In genomic region chr2:157501026-157501425, GRCh38 we compare ENCODE assay signal across 35 cellular contexts. TPM values are rescaled to one million over a fixed set of nuclear protein-coding genes. Genes with fewer than 3 reads are reported as not detected.
DNase-seq lines count a peak whose midpoint lies in the region; ATAC-seq, FAIRE-seq and TF ChIP-seq lines count a peak whose summit lies in the region.
"Had no signal": no experiment of that assay in that cellular context is flagged by ENCODE, and none has a peak within 500 bp of the region (broad histone marks: within the 10 kb centered on the region; RNA-seq: fewer than 3 reads in every experiment).

No MANE protein-coding gene starts in this region.

- intact Hi-C loops in activated CD4-positive, alpha-beta T cell treated with anti-CD3 and anti-CD28 coated beads for 36 hours (cut with DNase I, micrococcal nuclease), result no loop called here
- intact Hi-C loops in OCI-LY7 (cut with micrococcal nuclease; ENCODE audit: unreplicated experiment) (loop anchor here (10.0 kb wide), 1 partner anchor 1254 kb away; no protein-coding TSS in a partner anchor), adrenal gland (cut with DNase I) (no loop called here)

- H3K4me1 ChIP-seq in OCI-LY7 (ENCODE audit: insufficient read depth, low read length, poor library complexity, severe bottlenecking) (no peaks in the 10 kb centered on the region), adrenal gland (replicated peaks in 1 of 2) (no peaks in the 10 kb centered on the region)
- H3K4me1 ChIP-seq: ascending aorta, heart left ventricle, upper lobe of left lung had no signal

- H3K27me3 Mint-ChIP-seq in activated CD4-positive, alpha-beta T cell treated with anti-CD3 and anti-CD28 coated beads for 36 hours, result no peaks in the 10 kb centered on the region
- no peaks in the 10 kb centered on the region for H3K27me3 Mint-ChIP-seq in activated CD4-positive, alpha-beta T cell treated with anti-CD3 and anti-CD28 coated beads, Interleukin-2, amount 10 ng/mL, durations not matched to agents 7 days and 5 days
- no peaks in the 10 kb centered on the region for H3K27me3 Mint-ChIP-seq in naive thymus-derived CD8-positive, alpha-beta T cell

- H3K4me1 Mint-ChIP-seq in activated CD4-positive, alpha-beta T cell treated with anti-CD3 and anti-CD28 coated beads for 36 hours, result peaks cover 28% of the 10 kb centered on the region
- H3K4me1 Mint-ChIP-seq in activated CD4-positive, alpha-beta T cell treated with anti-CD3 and anti-CD28 coated beads, Interleukin-2, amount 10 ng/mL, durations not matched to agents 7 days and 5 days, result peaks cover 17% of the 10 kb centered on the region
- peaks cover 16 to 21% (median 20%) of the 10 kb centered on the region in 4 donors for H3K4me1 Mint-ChIP-seq in naive thymus-derived CD8-positive, alpha-beta T cell

- H3K79me2 ChIP-seq in OCI-LY7 (ENCODE audit: insufficient read depth, low read depth, low read length), result no peaks in the 10 kb centered on the region

- no peak for DNase-seq in activated CD4-positive, alpha-beta T cell treated with anti-CD3 and anti-CD28 coated beads for 36 hours
- DNase-seq in activated CD4-positive, alpha-beta T cell treated with anti-CD3 and anti-CD28 coated beads, Interleukin-2, amount 10 ng/mL, durations not matched to agents 7 days and 5 days, result no peak
- DNase-seq in GM18507 (ENCODE audit: extremely low spot score, insufficient read length, low read depth) (no peak), OCI-LY7 (ENCODE audit: low spot score) (no peak), ureter (ENCODE audit: low spot score) (no peak), RPMI8226 (no peak), adrenal gland (no peak)
- peak in 2 of 10 donors; percentile 4 to 24 for DNase-seq in naive thymus-derived CD8-positive, alpha-beta T cell
- DNase-seq: activated CD4-positive, alpha-beta memory T cell treated with anti-CD3 and anti-CD28 coated beads for 36 hours; activated naive CD4-positive, alpha-beta T cell; activated T-cell treated with anti-CD3 and anti-CD28 coated beads, Interleukin-2, amount 50 U/mL, for 1 hour; caudate nucleus; dorsolateral prefrontal cortex; heart left ventricle; KBM-7; left colon; mesenchymal stem cell; NCI-H1092 treated with DMSO at 0.1 percent for 48 hours; NCI-H2029; NCI-H2227 treated with DMSO at 0.1 percent for 48 hours; NCI-H748 treated with DMSO at 0.1 percent for 48 hours; ovary; right cardiac atrium; stimulated activated CD4-positive, alpha-beta T cell treated with anti-CD3 and anti-CD28 coated beads, Interleukin-12 subunit alpha, Interleukin-12 subunit beta, amount 100 ng/mL, for 4 hours; stimulated activated CD4-positive, alpha-beta T cell treated with anti-CD3 and anti-CD28 coated beads, Interleukin-4, amount 100 ng/mL, for 4 hours; T-helper 2 cell; upper lobe of left lung; WERI-Rb-1 had no signal

- no peak overlapping the region for H3K4me2 ChIP-seq in OCI-LY7 (ENCODE audit: low read length)

- H3K36me3 ChIP-seq in OCI-LY7 (ENCODE audit: insufficient read depth, low read length), result no peaks in the 10 kb centered on the region
- no peaks in the 10 kb centered on the region for H3K36me3 ChIP-seq in adrenal gland (replicated peaks in 1 of 2)
- H3K36me3 ChIP-seq: ascending aorta, heart left ventricle, ovary, upper lobe of left lung, WERI-Rb-1 had no signal

- no TSS peak for BruUV-seq in OCI-LY7 (replicated peaks; lab: Mats Ljungman, UMichigan)

- H3K36me3 Mint-ChIP-seq in activated CD4-positive, alpha-beta T cell treated with anti-CD3 and anti-CD28 coated beads for 36 hours (ENCODE audit: low read depth), result peaks cover 1% of the 10 kb centered on the region
- H3K36me3 Mint-ChIP-seq in activated CD4-positive, alpha-beta T cell treated with anti-CD3 and anti-CD28 coated beads, Interleukin-2, amount 10 ng/mL, durations not matched to agents 7 days and 5 days (ENCODE audit: low read depth), result no peaks in the 10 kb centered on the region
- peaks cover 0 to 9% (median 7%) of the 10 kb centered on the region in 3 donors for H3K36me3 Mint-ChIP-seq in naive thymus-derived CD8-positive, alpha-beta T cell

- H3K9me3 ChIP-seq in OCI-LY7 (ENCODE audit: low read length) (no peaks in the 10 kb centered on the region), adrenal gland (replicated peaks in 1 of 3) (no peaks in the 10 kb centered on the region)
- H3K9me3 ChIP-seq: ovary had no signal

- H3K27ac Mint-ChIP-seq in activated CD4-positive, alpha-beta T cell treated with anti-CD3 and anti-CD28 coated beads for 36 hours, result peak overlapping the region; percentile 7
- no peak overlapping the region for H3K27ac Mint-ChIP-seq in activated CD4-positive, alpha-beta T cell treated with anti-CD3 and anti-CD28 coated beads, Interleukin-2, amount 10 ng/mL, durations not matched to agents 7 days and 5 days
- peak overlapping the region; percentile 4 to 75 (median 59) for H3K27ac Mint-ChIP-seq in naive thymus-derived CD8-positive, alpha-beta T cell
- H3K27ac Mint-ChIP-seq: activated CD4-positive, alpha-beta memory T cell treated with anti-CD3 and anti-CD28 coated beads for 36 hours had no signal

- TF ChIP-seq POLR2A in adrenal gland (IDR thresholded peaks at IDR 0.05), result no peak

- no peak for ATAC-seq in activated CD4-positive, alpha-beta T cell treated with anti-CD3 and anti-CD28 coated beads for 36 hours
- peak; percentile 56 to 78 for ATAC-seq in naive thymus-derived CD8-positive, alpha-beta T cell
- ATAC-seq: HCT116, heart left ventricle, left colon, right cardiac atrium had no signal

- no peaks in the 10 kb centered on the region for H3K9me2 ChIP-seq in OCI-LY7 (ENCODE audit: insufficient read depth, low read length)

- H3K9me3 Mint-ChIP-seq in activated CD4-positive, alpha-beta T cell treated with anti-CD3 and anti-CD28 coated beads for 36 hours (ENCODE audit: low read depth), result peaks cover 5% of the 10 kb centered on the region
- peaks cover 8% of the 10 kb centered on the region for H3K9me3 Mint-ChIP-seq in activated CD4-positive, alpha-beta T cell treated with anti-CD3 and anti-CD28 coated beads, Interleukin-2, amount 10 ng/mL, durations not matched to agents 7 days and 5 days
- peaks cover 0 to 15% (median 6%) of the 10 kb centered on the region in 9 donors for H3K9me3 Mint-ChIP-seq in naive thymus-derived CD8-positive, alpha-beta T cell

- H4K20me1 ChIP-seq in OCI-LY7 (ENCODE audit: insufficient read depth, low read length), result no peaks in the 10 kb centered on the region

- H2AFZ ChIP-seq in OCI-LY7 (ENCODE audit: low read length), result peak overlapping the region; percentile 39

- CTCF ChIA-PET in activated CD4-positive, alpha-beta T cell treated with anti-CD3 and anti-CD28 coated beads for 36 hours (lab: Charles Lee), result no interaction called here
- CTCF ChIA-PET in activated CD4-positive, alpha-beta T cell treated with anti-CD3 and anti-CD28 coated beads, Interleukin-2, amount 10 ng/mL, durations not matched to agents 7 days and 5 days (lab: Charles Lee), result no interaction called here
- CTCF ChIA-PET in OCI-LY7 (lab: Charles Lee; ENCODE audit: unreplicated experiment), result no interaction called here

- H3K27me3 ChIP-seq in adrenal gland, result no peaks in the 10 kb centered on the region
- H3K27me3 ChIP-seq: ascending aorta, dorsolateral prefrontal cortex, ovary, upper lobe of left lung had no signal

- peak; percentile 12 for FAIRE-seq in GM18507 (lab: Jason Lieb, UNC)
- FAIRE-seq: RCC 7860 had no signal

- H3K27ac ChIP-seq in OCI-LY7 (ENCODE audit: low read depth, low read length, poor library complexity, severe bottlenecking), result no peak overlapping the region
- H3K27ac ChIP-seq in adrenal gland, result no peak overlapping the region
- H3K27ac ChIP-seq: ascending aorta, dorsolateral prefrontal cortex, heart left ventricle, ovary, upper lobe of left lung, WERI-Rb-1 had no signal

- 46 to 66% (median 64%) methylated on average over 2 of the region's 2 CpGs for WGBS in adrenal gland, 4 donors

- no peak for TF ChIP-seq CTCF in OCI-LY7 (conservative IDR thresholded peaks at IDR 0.05; ENCODE audit: low read length)
- TF ChIP-seq CTCF in adrenal gland (IDR thresholded peaks at IDR 0.05), result no peak

- POLR2A ChIA-PET in activated CD4-positive, alpha-beta T cell treated with anti-CD3 and anti-CD28 coated beads for 36 hours (lab: Charles Lee), result no interaction called here
- POLR2A ChIA-PET in activated CD4-positive, alpha-beta T cell treated with anti-CD3 and anti-CD28 coated beads, Interleukin-2, amount 10 ng/mL, durations not matched to agents 7 days and 5 days (lab: Charles Lee), result no interaction called here
- POLR2A ChIA-PET in OCI-LY7 (lab: Charles Lee), result no interaction called here
- POLR2A ChIA-PET in naive thymus-derived CD8-positive, alpha-beta T cell (lab: Charles Lee), result no interaction called here

- H3K4me3 Mint-ChIP-seq in activated CD4-positive, alpha-beta T cell treated with anti-CD3 and anti-CD28 coated beads for 36 hours, result no peak overlapping the region
- no peak overlapping the region for H3K4me3 Mint-ChIP-seq in activated CD4-positive, alpha-beta T cell treated with anti-CD3 and anti-CD28 coated beads, Interleukin-2, amount 10 ng/mL, durations not matched to agents 7 days and 5 days
- peak overlapping the region in 6 of 10 donors; percentile 10 to 38 (median 22) for H3K4me3 Mint-ChIP-seq in naive thymus-derived CD8-positive, alpha-beta T cell
- H3K4me3 Mint-ChIP-seq: activated CD4-positive, alpha-beta memory T cell treated with anti-CD3 and anti-CD28 coated beads for 36 hours had no signal

- no peak overlapping the region for H3K4me3 ChIP-seq in OCI-LY7 (ENCODE audit: low read depth, low read length, poor library complexity, severe bottlenecking)
- no peak overlapping the region for H3K4me3 ChIP-seq in adrenal gland
- H3K4me3 ChIP-seq: ascending aorta, dorsolateral prefrontal cortex, heart left ventricle, ovary, upper lobe of left lung had no signal

RNA-seq across cellular contexts. Expression of gene CYTIP, which starts 57.1 kb away (rescaled TPM):
- 100 to 1,000 TPM; 470 to 536 TPM for total RNA-seq in activated CD4-positive, alpha-beta T cell treated with anti-CD3 and anti-CD28 coated beads for 36 hours
- total RNA-seq in activated CD4-positive, alpha-beta T cell treated with anti-CD3 and anti-CD28 coated beads, Interleukin-2, amount 10 ng/mL, durations not matched to agents 7 days and 5 days, result 100 to 1,000 TPM; 234 to 279 TPM
- 49.2 and 53.0 TPM in 2 replicates for total RNA-seq in OCI-LY7 (2014; rRNA removed; shearing (Covaris generic))
- 60.3 and 64.0 TPM in 2 replicates for total RNA-seq in OCI-LY7 (2022)
- total RNA-seq in naive thymus-derived CD8-positive, alpha-beta T cell, result 100 to 1,000 TPM; 308 to 341 TPM
- polyA plus RNA-seq in naive thymus-derived CD8-positive, alpha-beta T cell, result 100 to 1,000 TPM; 140 to 220 (median 155) TPM
- total RNA-seq in ureter, result 15.8 TPM
- total RNA-seq in adrenal gland, result 1 to 10 TPM in 7 of 8 donors, under 1 TPM in 1; 0.72 to 6.7 (median 4.3) TPM
- polyA plus RNA-seq in adrenal gland, result 1 to 10 TPM in 2 of 3 donors, under 1 TPM in 1; 0.94 to 3.9 (median 2.5) TPM
- total RNA-seq: A673, HT1080, SK-MEL-5 had no signal
- polyA plus RNA-seq: BJ had no signal

Comparison
In these comparisons a context has a peak if more than half of its experiments do, and no peak if none do; other contexts are left out.
1. H3K4me3 Mint-ChIP-seq: peak in naive thymus-derived CD8-positive, alpha-beta T cell (6 of 10); none in activated CD4-positive, alpha-beta T cell treated with anti-CD3 and anti-CD28 coated beads for 36 hours (single experiment) and activated CD4-positive, alpha-beta T cell treated with anti-CD3 and anti-CD28 coated beads, Interleukin-2, amount 10 ng/mL, durations not matched to agents 7 days and 5 days (single experiment).